Comparison of ENCODE assay signal across 8 cellular contexts in the genomic region with DNA sequence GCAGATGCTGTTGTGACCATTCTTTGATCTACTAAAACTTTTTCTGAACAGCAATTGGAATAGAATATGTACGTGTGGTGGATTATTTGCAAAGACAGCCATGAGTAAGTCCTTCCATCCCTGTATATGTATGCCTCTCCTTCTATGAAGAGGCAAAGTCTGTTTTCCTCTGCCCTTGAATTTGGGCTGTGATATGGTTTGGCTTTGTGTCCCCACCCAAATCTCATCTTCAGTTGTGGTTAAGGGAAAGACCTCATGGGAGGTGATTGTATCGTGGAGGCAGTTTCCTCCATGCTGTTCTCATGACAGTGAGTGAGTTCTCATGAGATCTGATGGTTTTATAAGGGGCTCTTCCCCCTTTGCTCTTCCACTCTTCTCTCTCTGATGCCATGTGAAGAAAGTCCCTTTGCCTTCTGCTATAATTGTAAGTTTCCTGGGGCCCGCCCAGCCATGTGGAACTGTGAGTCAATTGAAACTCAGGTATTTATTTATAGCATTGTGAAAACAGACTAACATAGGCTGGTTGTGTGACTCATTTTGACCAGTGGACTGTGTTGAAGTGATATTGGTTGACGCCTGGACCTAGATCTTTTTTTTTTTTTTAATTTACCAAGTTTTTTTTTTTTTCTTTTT.
A peak's percentile ranks its signal among the peaks of the same experiment; 100 is the strongest.
DNase-seq lines count a peak whose midpoint lies in the region; ATAC-seq, FAIRE-seq and TF ChIP-seq lines count a peak whose summit lies in the region.

No MANE protein-coding gene starts in this region.

- H3K27ac Mint-ChIP-seq in activated B cell treated with CpG ODN at 0.5 μM for 24 hours: peak overlapping the region; percentile 90

- CTCF ChIA-PET in activated B cell treated with CpG ODN at 0.5 μM for 24 hours (lab: Charles Lee): no interaction called here

- peaks cover 19% of the 10 kb centered on the region for H3K4me1 Mint-ChIP-seq in activated B cell treated with CpG ODN at 0.5 μM for 24 hours

- peak overlapping the region; percentile 63 for H3K4me3 Mint-ChIP-seq in activated B cell treated with CpG ODN at 0.5 μM for 24 hours

- H3K27me3 Mint-ChIP-seq in activated B cell treated with CpG ODN at 0.5 μM for 24 hours: no peaks in the 10 kb centered on the region

- H3K4me1 ChIP-seq in foreskin keratinocyte: no peaks in the 10 kb centered on the region

- H3K27ac ChIP-seq in foreskin keratinocyte: peak overlapping the region; percentile 60

- TF ChIP-seq POLR2A in H54 (IDR thresholded peaks at IDR 0.05; ENCODE audit: low read depth, low read length): no peak

- POLR2A ChIA-PET in activated B cell treated with CpG ODN at 0.5 μM for 24 hours (lab: Charles Lee): no interaction called here

- no peaks in the 10 kb centered on the region for H3K36me3 Mint-ChIP-seq in activated B cell treated with CpG ODN at 0.5 μM for 24 hours (ENCODE audit: low read depth)

- no peaks in the 10 kb centered on the region for H3K27me3 ChIP-seq in foreskin keratinocyte

- FAIRE-seq in H54 (lab: Jason Lieb, UNC): no peak

- intact Hi-C loops in activated B cell treated with CpG ODN at 0.5 μM for 24 hours (cut with micrococcal nuclease): loop anchor here (1.0 to 10.0 kb wide), 5 partner anchors 33 to 325 kb away; no protein-coding TSS in a partner anchor

- DNase-seq in activated B cell treated with CpG ODN at 0.5 μM for 24 hours (peak; percentile 40), foreskin keratinocyte (peak; percentile 42 to 76), HUDEP-2 (lab: John Stamatoyannopoulos, UW; ENCODE audit: unreplicated experiment in 76 of 76) (no peak), C1 segment of cervical spinal cord (lab: John Stamatoyannopoulos, UW) (no peak), ureter (ENCODE audit: low spot score) (no peak), H54 (ENCODE audit: insufficient read length, low spot score) (no peak)

- no peak for TF ChIP-seq CTCF in activated B cell treated with CpG ODN at 0.5 μM for 24 hours (IDR thresholded peaks at IDR 0.05)
- no peak for TF ChIP-seq CTCF in foreskin keratinocyte (conservative IDR thresholded peaks at IDR 0.05)

- peaks cover 6% of the 10 kb centered on the region for H3K9me3 Mint-ChIP-seq in activated B cell treated with CpG ODN at 0.5 μM for 24 hours

- ATAC-seq in GM18858 (IDR thresholded peaks at IDR 0.05; ENCODE audit: unreplicated experiment) (peak; percentile 96), HG02852 (IDR thresholded peaks at IDR 0.05; ENCODE audit: unreplicated experiment) (peak; percentile 97), activated B cell treated with CpG ODN at 0.5 μM for 24 hours (ENCODE audit: low read depth) (peak; percentile 94), foreskin keratinocyte (peak; percentile 94)

Comparison
In these comparisons a context has a peak if more than half of its experiments do, and no peak if none do; other contexts are left out.
1. DNase-seq: peak in activated B cell treated with CpG ODN at 0.5 μM for 24 hours (single experiment) and foreskin keratinocyte (2 of 2); none in HUDEP-2 (0 of 76), C1 segment of cervical spinal cord (0 of 14), ureter (single experiment) and H54 (single experiment).
2. Peak in every context shown above with its lines, with median percentiles within 50 percentile points of each other: ATAC-seq.